Comparison of ENCODE assay signal across 12 cellular contexts in the genomic region with DNA sequence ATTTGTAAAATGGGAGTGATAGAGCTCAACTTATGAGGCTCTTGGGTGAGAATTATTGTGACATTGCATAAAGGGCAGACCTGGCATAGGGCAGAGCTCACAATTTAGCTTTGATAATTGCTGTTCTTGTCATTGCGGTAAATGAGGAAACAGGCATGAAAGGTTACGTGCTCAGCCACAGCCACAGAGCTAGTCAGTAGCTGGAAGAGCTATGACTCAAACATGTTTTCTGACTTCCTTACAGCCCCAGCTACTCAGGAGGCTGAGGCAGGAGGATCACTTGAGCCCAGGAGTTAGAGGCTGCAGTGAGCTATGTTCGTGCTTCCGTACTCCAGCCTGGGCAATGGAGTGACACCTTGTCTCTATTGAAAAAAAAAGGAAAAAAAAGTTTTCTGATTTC. TPM values are rescaled to one million over a fixed set of nuclear protein-coding genes. Genes with fewer than 3 reads are reported as not detected.
DNase-seq lines count a peak whose midpoint lies in the region; ATAC-seq and TF ChIP-seq lines count a peak whose summit lies in the region.
"Had no signal": no experiment of that assay in that cellular context is flagged by ENCODE, and none has a peak within 500 bp of the region (broad histone marks: within the 10 kb centered on the region; RNA-seq: fewer than 3 reads in every experiment).

No MANE protein-coding gene starts in this region.

- peak; percentile 75 for ATAC-seq in GM21723 (IDR thresholded peaks at IDR 0.05; ENCODE audit: unreplicated experiment)
- ATAC-seq in left colon, result peak; percentile 36
- no peak for ATAC-seq in HG02763 (IDR thresholded peaks at IDR 0.05; ENCODE audit: unreplicated experiment)
- ATAC-seq in HG02610 (IDR thresholded peaks at IDR 0.05; ENCODE audit: unreplicated experiment), result no peak

- H3K9me3 ChIP-seq in BE2C, result no peaks in the 10 kb centered on the region
- H3K9me3 ChIP-seq: colonic mucosa had no signal

- H3K36me3 ChIP-seq in BE2C, result no peaks in the 10 kb centered on the region
- H3K36me3 ChIP-seq: colonic mucosa had no signal

- H3K4me1 ChIP-seq in BE2C, result no peaks in the 10 kb centered on the region
- H3K4me1 ChIP-seq: colonic mucosa had no signal

- H3K27me3 ChIP-seq in BE2C, result no peaks in the 10 kb centered on the region
- H3K27me3 ChIP-seq: colonic mucosa had no signal

- TF ChIP-seq CTCF in BE2C (IDR thresholded peaks at IDR 0.05; ENCODE audit: low read depth, low read length), result no peak

- no peak overlapping the region for H3K4me3 ChIP-seq in BE2C (ENCODE audit: low read depth, low read length)
- H3K4me3 ChIP-seq: colonic mucosa had no signal

- DNase-seq in GDM1 (lab: John Stamatoyannopoulos, UW) (peak; percentile 52), SIG-M5 (lab: John Stamatoyannopoulos, UW) (peak; percentile 90), left colon (no peak), NCI-H345 (lab: John Stamatoyannopoulos, UW) (no peak), BE2C (no peak)
- DNase-seq: Calu3; colonic mucosa; stimulated activated CD4-positive, alpha-beta T cell treated with anti-CD3 and anti-CD28 coated beads, Interleukin-4, amount 100 ng/mL, for 4 hours had no signal

- intact Hi-C loops in left colon (cut with DNase I, micrococcal nuclease), result loop anchor here (5.0 kb wide), 1 partner anchor 267 kb away; no protein-coding TSS in a partner anchor

RNA-seq across cellular contexts. Expression of gene GHRH, which starts 3.5 kb away (rescaled TPM):
- not detected for total RNA-seq in left colon
- not detected for polyA plus RNA-seq in BE2C (2012; ENCODE audit: insufficient read depth, insufficient read length, low read depth)
- total RNA-seq: Calu3, colonic mucosa, subcutaneous adipose tissue had no signal

RNA-seq across cellular contexts. Expression of gene MANBAL, which starts 24.3 kb away (rescaled TPM):
- total RNA-seq in left colon, result 10 to 100 TPM; 35.3 to 37.2 TPM
- 51.0 TPM for polyA plus RNA-seq in BE2C (2012; ENCODE audit: insufficient read depth, insufficient read length, low read depth)

Comparison
In these comparisons a context has a peak if more than half of its experiments do, and no peak if none do; other contexts are left out.
1. DNase-seq: peak in GDM1 (single experiment) and SIG-M5 (single experiment); none in left colon (0 of 2), NCI-H345 (single experiment) and BE2C (single experiment).
2. ATAC-seq: peak in GM21723 (single experiment) and left colon (single experiment); none in HG02763 (single experiment) and HG02610 (single experiment).